Comparison of ENCODE assay signal across 3 cellular contexts in genomic region chr16:15335609-15336008, GRCh38. TPM values are rescaled to one million over a fixed set of nuclear protein-coding genes. Genes with fewer than 3 reads are reported as not detected.
"Had no signal": no experiment of that assay in that cellular context is flagged by ENCODE, and none has a peak within 500 bp of the region (broad histone marks: within the 10 kb centered on the region; RNA-seq: fewer than 3 reads in every experiment).

No MANE protein-coding gene starts in this region.

RNA-seq across cellular contexts. Expression of gene NPIPA5, which starts 42.5 kb away (rescaled TPM):
- total RNA-seq: hepatocyte had no signal

RNA-seq across cellular contexts. Expression of gene MPV17L, which starts 59.9 kb away (rescaled TPM):
- total RNA-seq: myocyte had no signal
- polyA plus RNA-seq: naive thymus-derived CD4-positive, alpha-beta T cell had no signal
